Comparison of ENCODE assay signal across 29 cellular contexts in the genomic region with DNA sequence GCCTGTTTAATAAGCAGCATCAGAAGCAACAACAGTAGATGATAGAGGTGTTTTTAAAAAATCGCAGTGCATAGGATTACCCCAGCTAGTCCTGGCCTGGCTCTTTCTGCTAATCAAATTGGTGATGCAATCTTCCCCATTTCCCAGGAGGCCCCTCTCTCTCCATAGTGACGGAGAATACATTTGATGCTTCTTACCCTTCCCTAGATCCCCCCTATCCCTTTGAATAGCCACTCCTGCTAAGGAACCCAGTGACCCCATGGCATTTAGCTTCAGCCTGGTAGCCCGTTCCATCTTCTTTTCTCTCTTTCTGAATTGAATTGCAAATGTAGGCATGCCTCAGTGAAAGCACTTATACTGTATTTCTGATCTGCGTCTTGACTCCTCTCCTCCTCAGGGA.
DNase-seq lines count a peak whose midpoint lies in the region; ATAC-seq and TF ChIP-seq lines count a peak whose summit lies in the region.
"Had no signal": no experiment of that assay in that cellular context is flagged by ENCODE, and none has a peak within 500 bp of the region (broad histone marks: within the 10 kb centered on the region; RNA-seq: fewer than 3 reads in every experiment).

No MANE protein-coding gene starts in this region.

- H3K27ac ChIP-seq in H9 (ENCODE audit: insufficient read length, low read depth, low read length) (no peak overlapping the region), iPS-18a (ENCODE audit: low read length) (no peak overlapping the region)
- H3K27ac ChIP-seq: BLaER1, gastroesophageal sphincter, hepatocyte, PC-9, spleen, stomach, thyroid gland had no signal

- H3K9me3 Mint-ChIP-seq in H9 (no peaks in the 10 kb centered on the region), WTC11 (no peaks in the 10 kb centered on the region)
- H3K9me3 Mint-ChIP-seq: activated T-helper 2 cell treated with anti-CD3 and anti-CD28 coated beads, Interferon-gamma antibody, Interleukin-2, Interleukin-4, amounts not matched to agents 10 μg/mL and 5 μg/mL and 100 μg/mL, durations not matched to agents 14 hours and 24 hours and 36 hours; natural killer cell treated with Interleukin-12 subunit alpha and Interleukin-12 subunit beta and Interleukin-15 and Interleukin-18, amount 100 ng/mL, for 72 hours; T-helper 2 cell treated with Interferon-gamma antibody and Interleukin-4, amounts not matched to agents 5 μg/mL and 100 μg/mL, for 36 hours had no signal

- H3K9me3 ChIP-seq in H9 (ENCODE audit: control insufficient read depth, low read depth, low read length): no peaks in the 10 kb centered on the region
- no peaks in the 10 kb centered on the region for H3K9me3 ChIP-seq in iPS-18a (ENCODE audit: control insufficient read depth, low read depth, low read length)
- H3K9me3 ChIP-seq: BLaER1, gastroesophageal sphincter, spleen, stomach, thyroid gland had no signal

- no peak overlapping the region for H3T11ph ChIP-seq in H9 (ENCODE audit: low read length)

- H4K5ac ChIP-seq in H9 (ENCODE audit: insufficient read length, low read depth, low read length): no peak overlapping the region

- H2BK20ac ChIP-seq in H9 (ENCODE audit: low read depth, low read length, poor library complexity, severe bottlenecking): no peak overlapping the region

- H2BK5ac ChIP-seq in H9 (ENCODE audit: insufficient read length, low read length): no peak overlapping the region

- peaks cover 23 to 29% of the 10 kb centered on the region in 2 experiments for H3K4me1 Mint-ChIP-seq in H9
- H3K4me1 Mint-ChIP-seq in WTC11: peaks cover 39% of the 10 kb centered on the region
- H3K4me1 Mint-ChIP-seq: immature natural killer cell had no signal

- H2BK120ac ChIP-seq in H9 (ENCODE audit: low read depth, low read length, poor library complexity, severe bottlenecking): no peak overlapping the region

- H3K4me2 ChIP-seq in H9 (ENCODE audit: insufficient read depth, insufficient read length, low read length): no peak overlapping the region
- H3K4me2 ChIP-seq: BLaER1, hepatocyte, PC-9 had no signal

- no peak overlapping the region for H3K4me3 Mint-ChIP-seq in H9
- H3K4me3 Mint-ChIP-seq in WTC11: no peak overlapping the region
- H3K4me3 Mint-ChIP-seq: immature natural killer cell; natural killer cell treated with Interleukin-12 subunit alpha and Interleukin-12 subunit beta and Interleukin-15 and Interleukin-18, amount 100 ng/mL, for 72 hours; T-helper 2 cell treated with Interferon-gamma antibody and Interleukin-4, amounts not matched to agents 5 μg/mL and 100 μg/mL, for 36 hours had no signal

- H3K4me1 ChIP-seq in H9 (ENCODE audit: insufficient read depth, low read length) (peaks cover 4% of the 10 kb centered on the region), iPS-18a (ENCODE audit: control insufficient read depth, low read depth, low read length) (peaks cover 24% of the 10 kb centered on the region)
- H3K4me1 ChIP-seq: BLaER1, gastroesophageal sphincter, spleen, stomach, thyroid gland had no signal

- H2BK15ac ChIP-seq in H9 (ENCODE audit: low read depth, low read length): no peak overlapping the region

- H3K4me3 ChIP-seq in iPS-18a (ENCODE audit: low read length): no peak overlapping the region
- H3K4me3 ChIP-seq: BLaER1, gastroesophageal sphincter, hepatocyte, PC-9, spleen, stomach, thyroid gland had no signal

- no peaks in the 10 kb centered on the region for H3K79me1 ChIP-seq in H9 (ENCODE audit: insufficient read depth, low read depth, low read length, poor library complexity, severe bottlenecking)

- H3K23me2 ChIP-seq in H9 (ENCODE audit: insufficient read length, low read depth, low read length, poor library complexity, severe bottlenecking): no peaks in the 10 kb centered on the region

- no peak overlapping the region for H2BK12ac ChIP-seq in H9 (ENCODE audit: insufficient read length, low read depth, low read length)

- H3K27ac Mint-ChIP-seq in H9 (peak overlapping the region in 2 of 3 experiments; percentile 52 to 64; a peak in 4 of 7 replicates), WTC11 (peak overlapping the region; percentile 22; the same call in 1 of the 2 replicates)
- H3K27ac Mint-ChIP-seq: activated T-helper 2 cell treated with anti-CD3 and anti-CD28 coated beads, Interferon-gamma antibody, Interleukin-2, Interleukin-4, amounts not matched to agents 10 μg/mL and 5 μg/mL and 100 μg/mL, durations not matched to agents 14 hours and 24 hours and 36 hours; immature natural killer cell; natural killer cell treated with Interleukin-12 subunit alpha and Interleukin-12 subunit beta and Interleukin-15 and Interleukin-18, amount 100 ng/mL, for 72 hours; T-helper 2 cell treated with Interferon-gamma antibody and Interleukin-4, amounts not matched to agents 5 μg/mL and 100 μg/mL, for 36 hours had no signal

- H3K56ac ChIP-seq in H9 (ENCODE audit: insufficient read length, low read depth, low read length): no peak overlapping the region

- no peak overlapping the region for H4K8ac ChIP-seq in H9 (replicated peaks; ENCODE audit: insufficient read length, low read depth, low read length)

- no peaks in the 10 kb centered on the region for H3K79me2 ChIP-seq in H9 (ENCODE audit: insufficient read depth, low read length)
- H3K79me2 ChIP-seq: hepatocyte had no signal

- peak; percentile 84 for ATAC-seq in WTC11
- ATAC-seq: gastroesophageal sphincter; left colon; natural killer cell treated with Interleukin-12 subunit alpha and Interleukin-12 subunit beta and Interleukin-15 and Interleukin-18, amount 100 ng/mL, for 72 hours; right cardiac atrium had no signal

- H3K36me3 ChIP-seq in iPS-18a (ENCODE audit: control insufficient read depth, low read depth, low read length): no peaks in the 10 kb centered on the region
- H3K36me3 ChIP-seq: BLaER1, gastroesophageal sphincter, spleen, stomach, thyroid gland had no signal

- peak overlapping the region; percentile 18 for H2AFZ ChIP-seq in H9 (ENCODE audit: low read length)
- H2AFZ ChIP-seq: hepatocyte, PC-9 had no signal

- H4K20me1 ChIP-seq in H9 (ENCODE audit: control insufficient read depth, insufficient read depth, insufficient read length): no peaks in the 10 kb centered on the region
- H4K20me1 ChIP-seq: BLaER1 had no signal

- no peak overlapping the region for H3K23ac ChIP-seq in H9 (ENCODE audit: insufficient read length, low read depth, low read length)

- DNase-seq in H9 (no peak), WTC11 (ENCODE audit: low spot score) (no peak), retina (peak; percentile 26), NCI-H2227 (lab: John Stamatoyannopoulos, UW; ENCODE audit: unreplicated experiment) (no peak), NCI-H2171 (lab: John Stamatoyannopoulos, UW) (no peak)
- no peak for DNase-seq in activated T-cell treated with anti-CD3 and anti-CD28 coated beads, Interleukin-2, amount 50 U/mL, for 1 hour
- DNase-seq: activated CD4-positive, alpha-beta T cell treated with anti-CD3 and anti-CD28 coated beads for 4 hours; activated naive CD4-positive, alpha-beta T cell treated with anti-CD3 and anti-CD28 coated beads, Interleukin-2, amount 50 U/mL, for 16 hours; DMS153; immature natural killer cell; left colon; NCI-H1048; NCI-H187; NCI-H510A treated with DMSO at 0.1 percent for 48 hours; NK-92 treated with Interleukin-12 subunit alpha and Interleukin-12 subunit beta, amount 100 ng/mL, for 24 hours; PC-9; right cardiac atrium; SHP77; spleen; stimulated activated CD8-positive, alpha-beta memory T cell treated with anti-CD3 and anti-CD28 coated beads, Interleukin-4, amount 100 ng/mL, for 48 hours; stomach; thyroid gland had no signal

- no peaks in the 10 kb centered on the region for H3K27me3 Mint-ChIP-seq in H9 (ENCODE audit: low read depth)
- no peaks in the 10 kb centered on the region for H3K27me3 Mint-ChIP-seq in WTC11 (ENCODE audit: low read depth)

- no peak overlapping the region for H2AK5ac ChIP-seq in H9 (ENCODE audit: insufficient read length, low read length)

- CTCF ChIA-PET in WTC11 (lab: Charles Lee): interaction anchor here (0.7 kb wide), 1 partner anchor 10 kb away, joined by 3 read pairs; no protein-coding TSS in a partner anchor

- H3K27me3 ChIP-seq in H9 (ENCODE audit: insufficient read depth, low read length) (no peaks in the 10 kb centered on the region), iPS-18a (ENCODE audit: control insufficient read depth, insufficient read depth, low read length) (no peaks in the 10 kb centered on the region)
- H3K27me3 ChIP-seq: BLaER1, gastroesophageal sphincter, hepatocyte, spleen, stomach, thyroid gland had no signal

- POLR2A ChIA-PET in WTC11 (lab: Charles Lee): no interaction called here

- TF ChIP-seq CTCF in H9 (conservative IDR thresholded peaks at IDR 0.05): no peak
- no peak for TF ChIP-seq CTCF in WTC11 (IDR thresholded peaks at IDR 0.05)

- H3K4ac ChIP-seq in H9 (ENCODE audit: low read depth, low read length): no peak overlapping the region

- whole genome bisulfite sequencing in H9 (ENCODE audit: extremely low coverage, insufficient read length, low lambda C conversion rate): no CpG with 5 or more reads among the region's 4 CpGs

- H3K36me3 Mint-ChIP-seq in H9 (ENCODE audit: insufficient read depth in 1 of 3, low read depth in 3 of 3) (no peaks in the 10 kb centered on the region), WTC11 (no peaks in the 10 kb centered on the region)
- H3K36me3 Mint-ChIP-seq: immature natural killer cell; natural killer cell treated with Interleukin-12 subunit alpha and Interleukin-12 subunit beta and Interleukin-15 and Interleukin-18, amount 100 ng/mL, for 72 hours had no signal

- H3K18ac ChIP-seq in H9 (ENCODE audit: insufficient read length, low read depth, low read length): no peak overlapping the region

- H3K9ac ChIP-seq in H9 (ENCODE audit: extremely low read depth, insufficient read length, low read length) (no peak overlapping the region), iPS-18a (ENCODE audit: low read length) (peak overlapping the region; percentile 41)
- H3K9ac ChIP-seq: BLaER1 had no signal

- no peak overlapping the region for H3K14ac ChIP-seq in H9 (ENCODE audit: insufficient read depth, low read length)

- no peak overlapping the region for H4K91ac ChIP-seq in H9 (ENCODE audit: insufficient read length, low read depth, low read length)

TF ChIP-seq in WTC11, 78 proteins besides CTCF, POLR2A, EP300 and RAD21 (continues in another document):
- no peak for TF ChIP-seq NR3C1 (CRISPR knock-in tag; conservative IDR thresholded peaks at IDR 0.05; ENCODE audit: low read depth)
